8 cellular contexts compared by ENCODE assay signal in the genomic region with DNA sequence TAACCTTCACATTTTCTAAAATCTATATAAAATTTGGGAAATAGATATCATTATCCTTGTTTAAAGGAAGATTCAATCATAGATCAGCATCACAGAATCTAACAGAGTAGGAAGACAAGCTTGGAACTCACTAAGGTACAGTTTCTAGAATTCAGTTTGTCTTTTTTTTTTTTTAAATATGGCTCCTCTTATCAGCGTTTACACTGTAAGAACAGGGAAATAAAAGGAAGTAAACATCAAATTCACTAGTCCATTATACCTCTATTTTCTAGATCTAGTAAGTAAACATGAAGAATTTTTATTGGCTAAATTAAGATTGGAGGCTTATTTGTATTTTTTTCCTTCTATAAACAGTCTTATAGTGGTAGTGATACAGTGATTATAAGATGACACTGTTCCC.
"Had no signal": no experiment of that assay in that cellular context is flagged by ENCODE, and none has a peak within 500 bp of the region (broad histone marks: within the 10 kb centered on the region; RNA-seq: fewer than 3 reads in every experiment).

No MANE protein-coding gene starts in this region.

- H3K9me3 ChIP-seq: HAP-1 had no signal

- H3K4me1 ChIP-seq: HAP-1 had no signal

- FAIRE-seq: HepG2 had no signal

- H3K4me3 ChIP-seq: GM23248, HAP-1 had no signal

- DNase-seq: GM23248, GOT3, H7, HFFc6, KBM-7 had no signal

- H3K36me3 ChIP-seq: HAP-1 had no signal

- ATAC-seq: HCT116, HepG2 had no signal
